Comparison of ENCODE assay signal across 8 cellular contexts in genomic region chr19:49877020-49877878, GRCh38. TPM values are rescaled to one million over a fixed set of nuclear protein-coding genes. Genes with fewer than 3 reads are reported as not detected.
A peak's percentile ranks its signal among the peaks of the same experiment; 100 is the strongest.
DNase-seq lines count a peak whose midpoint lies in the region; ATAC-seq and TF ChIP-seq lines count a peak whose summit lies in the region.

TSS of gene AKT1S1 (minus strand) at chr19:49877355. CDS start at chr19:49873295, 4,060 bp downstream.
TSS of gene TBC1D17 (plus strand) at chr19:49877702. CDS start at chr19:49877724, 22 bp downstream.

- peak; percentile 100 for DNase-seq in CD14-positive monocyte (ENCODE audit: low spot score)
- DNase-seq in NCI-H748 treated with DMSO at 0.1 percent for 48 hours (lab: John Stamatoyannopoulos, UW): peak; percentile 100
- DNase-seq in activated CD4-positive, alpha-beta T cell treated with anti-CD3 and anti-CD28 coated beads, Interleukin-2, amount 50 U/mL, for 24 hours (ENCODE audit: low read depth in 1 of 2, low spot score in 1 of 2): peak; percentile 94 to 99
- DNase-seq in dedifferentiated amniotic fluid mesenchymal stem cell (ENCODE audit: extremely low spot score): peak; percentile 100
- DNase-seq in left kidney (ENCODE audit: low read depth, low spot score): peak; percentile 100
- DNase-seq in stimulated activated CD4-positive, alpha-beta T cell treated with anti-CD3 and anti-CD28 coated beads, Interleukin-2, amount 100 ng/mL, for 24 hours: peak; percentile 96 to 98

- TF ChIP-seq CTCF in CD14-positive monocyte (IDR thresholded peaks at IDR 0.05): no peak

- H3K4me1 Mint-ChIP-seq in CD14-positive monocyte: peaks cover 25% of the 10 kb centered on the region

- peaks cover 39 to 51% of the 10 kb centered on the region in 2 donors for H3K36me3 Mint-ChIP-seq in CD14-positive monocyte

- H3K4me3 Mint-ChIP-seq in CD14-positive monocyte: no peak within 1 kb of the TSS

- ATAC-seq in GM19395 (IDR thresholded peaks at IDR 0.05; ENCODE audit: unreplicated experiment) (peak; percentile 67), HG03558 (IDR thresholded peaks at IDR 0.05; ENCODE audit: extremely low read depth, unreplicated experiment) (peak; percentile 42)

- H3K9me3 Mint-ChIP-seq in CD14-positive monocyte: peaks cover 0 to 3% (median 0%) of the 10 kb centered on the region in 7 donors

- intact Hi-C loops in CD14-positive monocyte (cut with micrococcal nuclease): loop anchor here (2.0 to 5.0 kb wide), 5 partner anchors 52 to 236 kb away; partner anchors contain the start of genes ATF5 (in 1 of the 2), FUZ (in 1 of the 2), NUP62 (in 1 of the 2) and PRMT1 (in 1 of the 2)

- no peak within 1 kb of the TSS for H3K27ac Mint-ChIP-seq in CD14-positive monocyte

- peaks cover 0 to 1% (median 0%) of the 10 kb centered on the region in 3 donors for H3K27me3 Mint-ChIP-seq in CD14-positive monocyte (ENCODE audit: low read depth in 3 of 3)

RNA-seq across cellular contexts. Expression of gene AKT1S1, which starts in this region (rescaled TPM):
- 1 to 10 TPM; 5.4 to 6.6 TPM for polyA plus RNA-seq in CD14-positive monocyte

RNA-seq across cellular contexts. Expression of gene TBC1D17, which starts in this region (rescaled TPM):
- polyA plus RNA-seq in CD14-positive monocyte: 1 to 10 TPM; 3.1 to 4.5 TPM

Comparison
In these comparisons a context has a peak if more than half of its experiments do, and no peak if none do; other contexts are left out.
1. Peak in every context shown above with its lines: DNase-seq and ATAC-seq.